ENCODE assay signal across 14 cellular contexts in the genomic region with DNA sequence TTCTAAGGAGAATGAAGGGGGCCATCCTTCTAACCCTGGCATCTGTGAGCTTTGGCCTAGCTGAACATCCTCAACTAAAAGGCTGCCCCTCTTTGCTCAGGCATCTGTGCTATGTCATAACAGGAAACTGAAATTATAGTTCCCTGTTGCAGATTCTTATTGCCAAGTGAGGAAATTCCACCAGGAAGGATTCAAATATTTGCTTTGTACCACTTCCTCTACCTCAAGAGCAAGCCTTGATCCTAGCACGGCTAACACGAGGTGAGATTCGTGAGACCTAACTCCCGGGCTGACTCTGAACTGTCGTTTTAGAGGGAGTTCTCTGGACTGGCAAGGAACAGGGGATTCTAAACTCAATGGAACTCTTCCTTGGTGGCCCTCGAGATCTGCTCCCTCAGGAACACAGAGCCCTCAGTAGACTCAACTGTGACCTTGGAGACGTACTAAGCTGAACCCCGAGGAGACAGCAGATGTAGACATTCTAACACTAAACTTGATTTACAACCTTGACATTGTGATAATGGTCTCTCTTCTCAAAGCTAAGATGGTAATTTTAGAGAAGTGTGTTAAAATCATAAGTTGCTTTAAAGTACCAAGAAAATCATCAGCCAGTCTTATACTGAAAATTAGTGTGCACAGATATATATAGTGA. TPM values are rescaled to one million over a fixed set of nuclear protein-coding genes. Genes with fewer than 3 reads are reported as not detected.
DNase-seq lines count a peak whose midpoint lies in the region; ATAC-seq, FAIRE-seq and TF ChIP-seq lines count a peak whose summit lies in the region.
"Had no signal": no experiment of that assay in that cellular context is flagged by ENCODE, and none has a peak within 500 bp of the region (broad histone marks: within the 10 kb centered on the region; RNA-seq: fewer than 3 reads in every experiment).

No MANE protein-coding gene starts in this region.

- intact Hi-C loops in lower lobe of right lung (cut with DNase I): no loop called here

- peak; percentile 5 for FAIRE-seq in GM12891 (lab: Jason Lieb, UNC)
- FAIRE-seq: colon, pancreas had no signal

- peaks cover 6% of the 10 kb centered on the region for H3K36me3 Mint-ChIP-seq in activated naive CD8-positive, alpha-beta T cell

- ATAC-seq in lower lobe of right lung: peak; percentile 8 to 46

- no peak for TF ChIP-seq CTCF in lower lobe of right lung (IDR thresholded peaks at IDR 0.05)

- H3K27ac ChIP-seq in lower lobe of right lung: peak overlapping the region; percentile 85

- H3K27ac Mint-ChIP-seq in activated naive CD8-positive, alpha-beta T cell: peak overlapping the region; percentile 50
- H3K27ac Mint-ChIP-seq: T-helper 2 cell treated with Interferon-gamma antibody and Interleukin-4, amounts not matched to agents 5 μg/mL and 100 μg/mL, for 36 hours had no signal

- no peaks in the 10 kb centered on the region for H3K27me3 Mint-ChIP-seq in activated naive CD8-positive, alpha-beta T cell

- H3K9me3 Mint-ChIP-seq in activated naive CD8-positive, alpha-beta T cell (ENCODE audit: low read depth): no peaks in the 10 kb centered on the region
- H3K9me3 Mint-ChIP-seq: H9; T-helper 2 cell treated with Interferon-gamma antibody and Interleukin-4, amounts not matched to agents 5 μg/mL and 100 μg/mL, for 36 hours had no signal

- H3K9me3 ChIP-seq in lower lobe of right lung: no peaks in the 10 kb centered on the region
- H3K9me3 ChIP-seq: pancreas had no signal

- H3K4me1 ChIP-seq in lower lobe of right lung: peaks cover 65% of the 10 kb centered on the region

- DNase-seq in A172 (ENCODE audit: low spot score) (peak; percentile 5), GM12891 (ENCODE audit: insufficient read length, low spot score) (no peak), lower lobe of right lung (no peak), Ammon's horn (ENCODE audit: low spot score) (no peak), iPS-NIHi7 (ENCODE audit: extremely low spot score) (no peak), H7 (no peak)
- no peak for DNase-seq in NK-92 treated with Interleukin-12 subunit alpha and Interleukin-12 subunit beta, amount 100 ng/mL, for 24 hours (lab: John Stamatoyannopoulos, UW)
- DNase-seq: DND-41, H9, NCI-H1092, pancreas had no signal

- H3K4me1 Mint-ChIP-seq in activated naive CD8-positive, alpha-beta T cell (ENCODE audit: low read depth): peaks cover 48% of the 10 kb centered on the region

- H3K4me3 Mint-ChIP-seq in activated naive CD8-positive, alpha-beta T cell: peak overlapping the region; percentile 13
- H3K4me3 Mint-ChIP-seq: T-helper 2 cell treated with Interferon-gamma antibody and Interleukin-4, amounts not matched to agents 5 μg/mL and 100 μg/mL, for 36 hours had no signal

- no peak for TF ChIP-seq POLR2A in GM12891 (IDR thresholded peaks at IDR 0.05; ENCODE audit: low read depth, low read length)

- H3K27me3 ChIP-seq in lower lobe of right lung (ENCODE audit: low read depth): no peaks in the 10 kb centered on the region
- no peaks in the 10 kb centered on the region for H3K27me3 ChIP-seq in H7 (ENCODE audit: control insufficient read depth, insufficient read depth, low read length)
- H3K27me3 ChIP-seq: pancreas had no signal

- H3K4me3 ChIP-seq in lower lobe of right lung: peak overlapping the region; percentile 1
- no peak overlapping the region for H3K4me3 ChIP-seq in H7 (ENCODE audit: insufficient read depth, low read depth, low read length)
- H3K4me3 ChIP-seq: pancreas had no signal

- peaks cover 31% of the 10 kb centered on the region for H3K36me3 ChIP-seq in lower lobe of right lung
- no peaks in the 10 kb centered on the region; the same call in 1 of the 2 replicates for H3K36me3 ChIP-seq in H7 (replicated peaks; ENCODE audit: control insufficient read depth, insufficient read depth, low read length)
- H3K36me3 ChIP-seq: pancreas had no signal

TF ChIP-seq in GM12891, 5 proteins besides CTCF, POLR2A, EP300 and RAD21:
- TF ChIP-seq SPI1 (IDR thresholded peaks at IDR 0.05; ENCODE audit: low read depth, low read length): peak; percentile 49
- TF ChIP-seq TAF1 (IDR thresholded peaks at IDR 0.05; ENCODE audit: low read depth, low read length): no peak

RNA-seq across cellular contexts. Expression of a gene that starts 4.2 kb away (rescaled TPM):
- 102 and 113 TPM in 2 replicates for total RNA-seq in A172 (2014; rRNA removed; shearing (Covaris generic))
- polyA plus RNA-seq in GM12891 (2012; ENCODE audit: low read depth, missing spikeins): 43.5 TPM
- 110 TPM for total RNA-seq in lower lobe of right lung
- 53.2 and 59.9 TPM in 2 replicates for total RNA-seq in H7 (2014; rRNA removed; shearing (Covaris generic))

RNA-seq across cellular contexts. Expression of a gene that starts 43.9 kb away (rescaled TPM):
- total RNA-seq in A172 (2014; rRNA removed; shearing (Covaris generic)): 33.4 and 47.1 TPM in 2 replicates
- 8.9 TPM for polyA plus RNA-seq in GM12891 (2012; ENCODE audit: low read depth, missing spikeins)
- 15.7 TPM for total RNA-seq in lower lobe of right lung
- total RNA-seq in H7 (2014; rRNA removed; shearing (Covaris generic)): 28.2 and 32.3 TPM in 2 replicates

RNA-seq across cellular contexts. Expression of a gene that starts 59.7 kb away (rescaled TPM):
- not detected in 2 replicates for total RNA-seq in A172 (2014; rRNA removed; shearing (Covaris generic))
- polyA plus RNA-seq in GM12891 (2012; ENCODE audit: low read depth, missing spikeins): not detected
- 3.2 TPM for total RNA-seq in lower lobe of right lung
- total RNA-seq in H7 (2014; rRNA removed; shearing (Covaris generic)): not detected in 2 replicates
- total RNA-seq: H9 had no signal
